In the genomic region with DNA sequence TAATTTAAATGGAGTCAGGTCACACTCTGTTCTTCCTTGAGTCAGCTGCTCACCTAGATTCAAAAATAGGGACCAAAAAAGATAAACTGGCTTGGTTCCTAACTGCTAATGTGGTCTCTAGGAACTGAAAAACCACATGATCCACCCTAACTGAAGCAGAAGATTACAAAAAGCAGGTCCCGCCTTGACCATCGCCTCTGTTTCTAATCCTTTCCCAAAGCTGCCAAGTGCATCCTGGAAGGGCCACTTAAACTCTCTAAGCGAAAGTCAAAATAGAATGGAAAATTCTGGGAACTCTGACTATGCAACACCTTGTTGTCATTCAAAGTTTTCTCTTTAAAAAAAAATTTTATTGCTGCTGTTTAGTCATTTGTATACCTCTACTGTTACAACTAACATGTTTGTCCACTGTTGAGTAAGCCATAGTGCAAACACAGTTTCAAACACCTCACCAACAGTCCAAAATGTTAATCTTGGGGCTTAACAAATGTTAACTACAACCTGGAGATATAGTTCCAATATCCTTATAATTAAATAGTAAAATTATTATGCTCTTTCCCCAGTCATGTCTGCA, we compare ENCODE assay signal across 25 cellular contexts.
A peak's percentile ranks its signal among the peaks of the same experiment; 100 is the strongest.
DNase-seq lines count a peak whose midpoint lies in the region; ATAC-seq, FAIRE-seq and TF ChIP-seq lines count a peak whose summit lies in the region.
"Had no signal": no experiment of that assay in that cellular context is flagged by ENCODE, and none has a peak within 500 bp of the region (broad histone marks: within the 10 kb centered on the region; RNA-seq: fewer than 3 reads in every experiment).

No MANE protein-coding gene starts in this region.

- no peak overlapping the region for H2BK20ac ChIP-seq in H9 (ENCODE audit: low read depth, low read length, poor library complexity, severe bottlenecking)

- no peak overlapping the region for H4K91ac ChIP-seq in H9 (ENCODE audit: insufficient read length, low read depth, low read length)

- H3F3A ChIP-seq in smooth muscle cell (ENCODE audit: low read depth) = no peaks in the 10 kb centered on the region

- no peak overlapping the region for H2BK12ac ChIP-seq in H9 (ENCODE audit: insufficient read length, low read depth, low read length)

- H2BK5ac ChIP-seq in H9 (ENCODE audit: insufficient read length, low read length) = no peak overlapping the region

- H2AK5ac ChIP-seq in H9 (ENCODE audit: insufficient read length, low read length) = no peak overlapping the region

- no CpG with 5 or more reads among the region's 3 CpGs for WGBS in H9 (ENCODE audit: extremely low coverage, insufficient read length, low lambda C conversion rate)
- 39% methylated on average over 3 of the region's 3 CpGs for WGBS in smooth muscle cell (ENCODE audit: low lambda C conversion rate)
- WGBS in prostate gland = 67% methylated on average over 3 of the region's 3 CpGs

- no peak overlapping the region for H3K27ac Mint-ChIP-seq in H9
- H3K27ac Mint-ChIP-seq: B cell had no signal

- H2AFZ ChIP-seq in H9 (ENCODE audit: low read length) (peak overlapping the region; percentile 22), smooth muscle cell (ENCODE audit: low read depth) (peak overlapping the region; percentile 10)

- no peaks in the 10 kb centered on the region for H3K4me1 Mint-ChIP-seq in H9
- H3K4me1 Mint-ChIP-seq: B cell had no signal

- no peak overlapping the region for H3K4me3 Mint-ChIP-seq in H9
- H3K4me3 Mint-ChIP-seq: B cell had no signal

- no peak overlapping the region for H3T11ph ChIP-seq in H9 (ENCODE audit: low read length)

- H3K23me2 ChIP-seq in H9 (ENCODE audit: insufficient read length, low read depth, low read length, poor library complexity, severe bottlenecking) = no peaks in the 10 kb centered on the region

- no peaks in the 10 kb centered on the region for H3K4me1 ChIP-seq in H9 (ENCODE audit: insufficient read depth, low read length)
- H3K4me1 ChIP-seq in left ventricle myocardium inferior = peaks cover 68% of the 10 kb centered on the region
- no peaks in the 10 kb centered on the region for H3K4me1 ChIP-seq in smooth muscle cell (ENCODE audit: low read depth)
- peaks cover 0 to 3% of the 10 kb centered on the region in 2 donors for H3K4me1 ChIP-seq in left lung
- no peaks in the 10 kb centered on the region for H3K4me1 ChIP-seq in prostate gland (replicated peaks)
- H3K4me1 ChIP-seq: A549, psoas muscle had no signal

- H3K14ac ChIP-seq in H9 (ENCODE audit: insufficient read depth, low read length) = no peak overlapping the region

- H3K4me3 ChIP-seq in bronchial epithelial cell (ENCODE audit: low read depth, low read length) (no peak overlapping the region), left ventricle myocardium inferior (no peak overlapping the region), smooth muscle cell (no peak overlapping the region), left lung (no peak overlapping the region), prostate gland (no peak overlapping the region)
- H3K4me3 ChIP-seq: A549, gastrocnemius medialis, psoas muscle, spleen, tibial nerve had no signal

- no peak overlapping the region for H4K5ac ChIP-seq in H9 (ENCODE audit: insufficient read length, low read depth, low read length)

- no peaks in the 10 kb centered on the region for H3K79me1 ChIP-seq in H9 (ENCODE audit: insufficient read depth, low read depth, low read length, poor library complexity, severe bottlenecking)

- H3K79me2 ChIP-seq in H9 (ENCODE audit: insufficient read depth, low read length) (no peaks in the 10 kb centered on the region), smooth muscle cell (ENCODE audit: low read depth) (no peaks in the 10 kb centered on the region)

- no peaks in the 10 kb centered on the region for H3K36me3 Mint-ChIP-seq in H9 (ENCODE audit: insufficient read depth in 1 of 3, low read depth in 3 of 3)

- H3K27me3 ChIP-seq in H9 (ENCODE audit: insufficient read depth, low read length) (no peaks in the 10 kb centered on the region), bronchial epithelial cell (ENCODE audit: control insufficient read depth, insufficient read depth, low read length) (no peaks in the 10 kb centered on the region), left ventricle myocardium inferior (ENCODE audit: low read depth) (no peaks in the 10 kb centered on the region), smooth muscle cell (ENCODE audit: low read depth) (no peaks in the 10 kb centered on the region), left lung (no peaks in the 10 kb centered on the region), prostate gland (replicated peaks; ENCODE audit: insufficient read depth) (no peaks in the 10 kb centered on the region)
- H3K27me3 ChIP-seq: gastrocnemius medialis, neutrophil, tibial nerve had no signal

- H3K9ac ChIP-seq in H9 (ENCODE audit: extremely low read depth, insufficient read length, low read length) (no peak overlapping the region), smooth muscle cell (ENCODE audit: low read depth) (no peak overlapping the region)
- H3K9ac ChIP-seq: KMS-11 had no signal

- H3K4ac ChIP-seq in H9 (ENCODE audit: low read depth, low read length) = no peak overlapping the region

- H3K9me3 Mint-ChIP-seq in H9 = no peaks in the 10 kb centered on the region

- no peaks in the 10 kb centered on the region for H3K9me3 ChIP-seq in H9 (ENCODE audit: control insufficient read depth, low read depth, low read length)
- H3K9me3 ChIP-seq in left ventricle myocardium inferior (replicated peaks) = no peaks in the 10 kb centered on the region
- H3K9me3 ChIP-seq in smooth muscle cell (replicated peaks; ENCODE audit: low read depth) = no peaks in the 10 kb centered on the region
- no peaks in the 10 kb centered on the region for H3K9me3 ChIP-seq in left lung
- no peaks in the 10 kb centered on the region for H3K9me3 ChIP-seq in prostate gland
- H3K9me3 ChIP-seq: A549, gastrocnemius medialis, neutrophil, psoas muscle, spleen, tibial nerve had no signal

- H4K20me1 ChIP-seq in H9 (ENCODE audit: control insufficient read depth, insufficient read depth, insufficient read length) = no peaks in the 10 kb centered on the region
- no peaks in the 10 kb centered on the region for H4K20me1 ChIP-seq in smooth muscle cell (ENCODE audit: low read depth)

- no peak for TF ChIP-seq POLR2A in prostate gland (IDR thresholded peaks at IDR 0.05)

- H2BK120ac ChIP-seq in H9 (ENCODE audit: low read depth, low read length, poor library complexity, severe bottlenecking) = no peak overlapping the region

- H3K4me2 ChIP-seq in H9 (ENCODE audit: insufficient read depth, insufficient read length, low read length) (no peak overlapping the region), smooth muscle cell (peak overlapping the region; percentile 25)
- H3K4me2 ChIP-seq: A549, KMS-11 had no signal

- no peak overlapping the region for H4K8ac ChIP-seq in H9 (replicated peaks; ENCODE audit: insufficient read length, low read depth, low read length)

- no peak overlapping the region for H3K23ac ChIP-seq in H9 (ENCODE audit: insufficient read length, low read depth, low read length)

- H3K36me3 ChIP-seq in bronchial epithelial cell (ENCODE audit: control insufficient read depth, insufficient read depth, low read length) = no peaks in the 10 kb centered on the region
- H3K36me3 ChIP-seq in left ventricle myocardium inferior = no peaks in the 10 kb centered on the region
- no peaks in the 10 kb centered on the region for H3K36me3 ChIP-seq in smooth muscle cell (ENCODE audit: low read depth)
- H3K36me3 ChIP-seq in left lung = no peaks in the 10 kb centered on the region
- H3K36me3 ChIP-seq in prostate gland = no peaks in the 10 kb centered on the region
- H3K36me3 ChIP-seq: gastrocnemius medialis, neutrophil, spleen, tibial nerve had no signal

- TF ChIP-seq CTCF in H9 (conservative IDR thresholded peaks at IDR 0.05) (no peak), bronchial epithelial cell (IDR thresholded peaks at IDR 0.05; ENCODE audit: insufficient read depth, low read length, severe bottlenecking) (no peak), left ventricle myocardium inferior (IDR thresholded peaks at IDR 0.05; ENCODE audit: borderline replicate concordance) (no peak), smooth muscle cell (IDR thresholded peaks at IDR 0.05; ENCODE audit: borderline replicate concordance, insufficient read depth, poor library complexity, severe bottlenecking) (no peak), left lung (IDR thresholded peaks at IDR 0.05) (no peak), prostate gland (IDR thresholded peaks at IDR 0.05) (no peak)

- H3K56ac ChIP-seq in H9 (ENCODE audit: insufficient read length, low read depth, low read length) = no peak overlapping the region

- H3K18ac ChIP-seq in H9 (ENCODE audit: insufficient read length, low read depth, low read length) = no peak overlapping the region

- H2BK15ac ChIP-seq in H9 (ENCODE audit: low read depth, low read length) = no peak overlapping the region

- no peaks in the 10 kb centered on the region; the same call in 1 of the 2 replicates for H3K27me3 Mint-ChIP-seq in H9 (ENCODE audit: low read depth)

- ATAC-seq in left lung = no peak
- ATAC-seq in GM19397 (IDR thresholded peaks at IDR 0.05; ENCODE audit: unreplicated experiment) = no peak
- ATAC-seq: A549, gastrocnemius medialis, psoas muscle had no signal

- intact Hi-C loops in left ventricle myocardium inferior (cut with micrococcal nuclease) = no loop called here
- intact Hi-C loops in left lung (cut with DNase I) = no loop called here
- intact Hi-C loops in prostate gland (cut with DNase I) = no loop called here

- no peak overlapping the region for H3K27ac ChIP-seq in H9 (ENCODE audit: insufficient read length, low read depth, low read length)
- H3K27ac ChIP-seq in left ventricle myocardium inferior (replicated peaks) = peak overlapping the region; percentile 86
- no peak overlapping the region for H3K27ac ChIP-seq in smooth muscle cell (ENCODE audit: low read depth)
- H3K27ac ChIP-seq in left lung = no peak overlapping the region
- no peak overlapping the region for H3K27ac ChIP-seq in prostate gland
- H3K27ac ChIP-seq: A549, gastrocnemius medialis, KMS-11, neutrophil, psoas muscle, spleen had no signal

- no peak for DNase-seq in H9
- DNase-seq in bronchial epithelial cell (ENCODE audit: low read depth) = peak; percentile 54
- no peak for DNase-seq in left ventricle myocardium inferior
- no peak for DNase-seq in smooth muscle cell (lab: John Stamatoyannopoulos, UW; ENCODE audit: unreplicated experiment)
- no peak for DNase-seq in left lung
- no peak for DNase-seq in iPS-NIHi11 (ENCODE audit: low spot score)
- DNase-seq in prostate gland (ENCODE audit: low spot score) = no peak
- DNase-seq: activated gamma-delta T cell; DMS79 treated with DMSO at 0.1 percent for 48 hours; effector memory CD4-positive, alpha-beta T cell; gastrocnemius medialis; kidney; NCI-H526; psoas muscle; spleen; stimulated activated CD4-positive, alpha-beta T cell treated with anti-CD3 and anti-CD28 coated beads, Interleukin-4, amount 100 ng/mL, for 24 hours; stimulated activated naive CD4-positive, alpha-beta T cell treated with Interleukin-2 at 50 U/mL for 16 hours; T-helper 1 cell had no signal

- FAIRE-seq in bronchial epithelial cell (lab: Jason Lieb, UNC) = no peak
- FAIRE-seq: A549, kidney, RCC 7860 had no signal
